Comparison of ENCODE assay signal across 9 cellular contexts in the genomic region with DNA sequence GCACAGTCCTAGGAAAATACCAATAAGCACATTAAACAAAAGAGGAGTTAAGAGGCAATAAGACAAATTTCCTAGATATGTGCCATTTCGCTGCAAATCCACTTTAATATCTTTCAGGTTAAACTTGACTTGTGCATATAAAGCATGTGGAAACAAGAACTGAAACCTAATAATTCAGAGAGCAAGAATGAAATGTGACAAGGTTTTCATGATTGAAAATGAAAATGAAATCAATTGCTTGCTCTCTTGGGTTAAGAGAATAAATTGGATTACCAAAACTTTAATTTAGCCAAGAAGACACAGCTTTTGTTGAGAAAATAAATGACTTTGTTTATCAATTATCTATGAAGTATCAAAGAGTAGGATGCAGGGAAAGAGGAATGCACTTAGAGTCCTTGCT.
DNase-seq lines count a peak whose midpoint lies in the region; ATAC-seq and TF ChIP-seq lines count a peak whose summit lies in the region.
"Had no signal": no experiment of that assay in that cellular context is flagged by ENCODE, and none has a peak within 500 bp of the region (broad histone marks: within the 10 kb centered on the region; RNA-seq: fewer than 3 reads in every experiment).

No MANE protein-coding gene starts in this region.

- no peaks in the 10 kb centered on the region for H3K79me1 ChIP-seq in trophoblast cell (ENCODE audit: low read length)

- TF ChIP-seq EP300 in suprapubic skin (IDR thresholded peaks at IDR 0.05) = no peak

- no peak for TF ChIP-seq CTCF in suprapubic skin (IDR thresholded peaks at IDR 0.05)

- ATAC-seq in GM19025 (IDR thresholded peaks at IDR 0.05; ENCODE audit: low read depth, unreplicated experiment) = peak; percentile 92
- peak; percentile 91 for ATAC-seq in GM21786 (IDR thresholded peaks at IDR 0.05; ENCODE audit: unreplicated experiment)
- ATAC-seq in HG03139 (IDR thresholded peaks at IDR 0.05; ENCODE audit: unreplicated experiment) = peak; percentile 77
- ATAC-seq: left colon had no signal

- no peak overlapping the region for H4K12ac ChIP-seq in trophoblast cell (ENCODE audit: low read depth, low read length)

- H3K9me3 ChIP-seq in trophoblast cell (ENCODE audit: insufficient read depth, low read depth, low read length) = peaks cover 2% of the 10 kb centered on the region
- no peaks in the 10 kb centered on the region for H3K9me3 ChIP-seq in suprapubic skin
- H3K9me3 ChIP-seq: SJSA1 had no signal

- DNase-seq in trophoblast cell = no peak
- no peak for DNase-seq in NCI-H510A treated with DMSO at 0.1 percent for 48 hours (lab: John Stamatoyannopoulos, UW)
- DNase-seq in NCI-H1105 (lab: John Stamatoyannopoulos, UW) = no peak
- no peak for DNase-seq in suprapubic skin (ENCODE audit: low spot score in 2 of 2)
- DNase-seq: left colon had no signal

- no peak overlapping the region for H2AK5ac ChIP-seq in trophoblast cell (ENCODE audit: low read length)

- H3K14ac ChIP-seq in trophoblast cell (ENCODE audit: low read length) = no peak overlapping the region

- no peak overlapping the region for H3K4ac ChIP-seq in trophoblast cell (ENCODE audit: low read depth, low read length)

- peaks cover 2 to 5% of the 10 kb centered on the region in 2 experiments for H3K4me1 ChIP-seq in trophoblast cell (ENCODE audit: control insufficient read depth in 1 of 2, insufficient read depth in 2 of 2, low read length in 2 of 2)
- no peaks in the 10 kb centered on the region for H3K4me1 ChIP-seq in suprapubic skin

- H2BK120ac ChIP-seq in trophoblast cell (ENCODE audit: insufficient read depth, low read length, poor library complexity) = no peak overlapping the region

- H3K9ac ChIP-seq in trophoblast cell (ENCODE audit: low read length) = no peak overlapping the region

- H3K36me3 ChIP-seq in trophoblast cell (ENCODE audit: control insufficient read depth in 1 of 2, insufficient read depth in 2 of 2, low read length in 2 of 2) (no peaks in the 10 kb centered on the region), suprapubic skin (no peaks in the 10 kb centered on the region)
- H3K36me3 ChIP-seq: SJSA1 had no signal

- H2BK12ac ChIP-seq in trophoblast cell (ENCODE audit: low read length) = no peak overlapping the region

- H4K91ac ChIP-seq in trophoblast cell (ENCODE audit: low read depth, low read length) = peak overlapping the region; percentile 18

- no peak overlapping the region for H4K8ac ChIP-seq in trophoblast cell (ENCODE audit: low read depth, low read length)

- no peak for TF ChIP-seq POLR2A in suprapubic skin (IDR thresholded peaks at IDR 0.05)

- H3K79me2 ChIP-seq in trophoblast cell (ENCODE audit: control insufficient read depth, insufficient read depth, low read length, poor library complexity) = no peaks in the 10 kb centered on the region

- H2BK5ac ChIP-seq in trophoblast cell (ENCODE audit: low read depth, low read length, poor library complexity) = no peak overlapping the region

- H3K27me3 ChIP-seq in trophoblast cell (ENCODE audit: insufficient read depth, low read length) (no peaks in the 10 kb centered on the region), suprapubic skin (no peaks in the 10 kb centered on the region)
- H3K27me3 ChIP-seq: SJSA1 had no signal

- no peak overlapping the region for H3K18ac ChIP-seq in trophoblast cell (ENCODE audit: low read length)

- no peak overlapping the region for H2AFZ ChIP-seq in trophoblast cell (ENCODE audit: insufficient read depth, low read length, poor library complexity)

- H3K4me3 ChIP-seq in trophoblast cell (ENCODE audit: low read depth, low read length) = no peak overlapping the region
- H3K4me3 ChIP-seq in suprapubic skin = no peak overlapping the region
- H3K4me3 ChIP-seq: SJSA1 had no signal

- H3K27ac ChIP-seq in trophoblast cell (ENCODE audit: low read depth, low read length) (no peak overlapping the region), suprapubic skin (no peak overlapping the region)
- H3K27ac ChIP-seq: SJSA1 had no signal

- WGBS in trophoblast cell (ENCODE audit: extremely low coverage, insufficient coverage, insufficient read length) = no CpG with 5 or more reads among the region's 1 CpG
- WGBS in suprapubic skin = 50% methylated on average over 1 of the region's 1 CpG

- no peak overlapping the region for H3K4me2 ChIP-seq in trophoblast cell (ENCODE audit: low read length)

- H3K23ac ChIP-seq in trophoblast cell (ENCODE audit: low read length) = no peak overlapping the region
